Comparison of ENCODE assay signal across 13 cellular contexts in the genomic region with DNA sequence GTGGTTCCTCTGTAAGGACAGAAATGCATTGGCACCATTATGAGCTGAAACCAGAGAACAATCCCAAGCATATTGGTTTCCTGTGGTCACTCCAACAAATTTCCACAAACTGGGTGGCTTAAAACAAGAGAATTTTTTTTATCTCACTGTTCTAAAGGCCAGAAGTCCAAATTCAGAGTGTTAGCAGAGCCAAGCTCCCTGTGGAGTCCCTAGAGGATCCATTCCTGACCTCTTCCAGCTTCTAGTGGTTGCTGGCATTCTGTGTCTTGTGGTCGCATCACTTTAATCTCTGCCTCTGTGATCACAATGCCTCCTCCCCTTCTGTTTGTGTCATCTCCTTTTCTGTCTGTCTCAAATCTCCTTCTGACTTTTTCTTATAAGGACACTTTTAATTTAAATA.
"Had no signal": no experiment of that assay in that cellular context is flagged by ENCODE, and none has a peak within 500 bp of the region (broad histone marks: within the 10 kb centered on the region; RNA-seq: fewer than 3 reads in every experiment).

No MANE protein-coding gene starts in this region.

- H3K27me3 ChIP-seq: testis, upper lobe of left lung had no signal

- H3K27ac ChIP-seq: lower lobe of right lung, prostate gland, testis, upper lobe of left lung had no signal

- H3K9me3 ChIP-seq: lower lobe of right lung, prostate gland, testis, upper lobe of left lung had no signal

- H3K4me1 ChIP-seq: lower lobe of right lung, prostate gland, testis, upper lobe of left lung had no signal

- H3K4me2 ChIP-seq: smooth muscle cell had no signal

- DNase-seq: activated naive CD4-positive, alpha-beta T cell; activated naive CD8-positive, alpha-beta T cell treated with anti-CD3 and anti-CD28 coated beads, Interleukin-2, amount 10 ng/mL, durations not matched to agents 7 days and 5 days; anterior cingulate cortex; head of caudate nucleus; kidney glomerular epithelial cell; lower lobe of right lung; right cardiac atrium; stimulated activated CD4-positive, alpha-beta T cell treated with anti-CD3 and anti-CD28 coated beads, Interleukin-4, amount 100 ng/mL, for 4 hours; testis; upper lobe of left lung had no signal

- ATAC-seq: activated CD4-positive, CD25-positive, alpha-beta regulatory T cell treated with anti-CD3 and anti-CD28 coated beads, Interleukin-2, amount 50 U/mL, for 24 hours; lower lobe of right lung had no signal

- H3K4me3 ChIP-seq: lower lobe of right lung, prostate gland, smooth muscle cell, testis, upper lobe of left lung had no signal

- H3K36me3 ChIP-seq: lower lobe of right lung, prostate gland, upper lobe of left lung had no signal
